Comparison of ENCODE assay signal across 8 cellular contexts in genomic region chr7:155300641-155301452, GRCh38. TPM values are rescaled to one million over a fixed set of nuclear protein-coding genes. Genes with fewer than 3 reads are reported as not detected.
DNase-seq lines count a peak whose midpoint lies in the region; ATAC-seq and TF ChIP-seq lines count a peak whose summit lies in the region.

No MANE protein-coding gene starts in this region.

- CTCF ChIA-PET in CD4-positive, alpha-beta memory T cell (lab: Charles Lee; ENCODE audit: partially characterized antibody) = interaction anchor here (0.9 to 5.3 kb wide), 4 partner anchors 44 to 374 kb away, joined by 3 to 30 read pairs (median 6); no protein-coding TSS in a partner anchor

- no peak overlapping the region for H2AFZ ChIP-seq in OCI-LY3 (ENCODE audit: low read depth, low read length)

- H3K4me2 ChIP-seq in OCI-LY3 (ENCODE audit: low read length) = peak overlapping the region; percentile 85

- H3K4me1 Mint-ChIP-seq in CD4-positive, alpha-beta memory T cell = peaks cover 25 to 46% (median 34%) of the 10 kb centered on the region in 4 donors
- H3K4me1 Mint-ChIP-seq in natural killer cell treated with Interleukin-12 subunit alpha and Interleukin-12 subunit beta and Interleukin-15 and Interleukin-18, amount 100 ng/mL, for 72 hours (ENCODE audit: low read depth in 2 of 2) = peaks cover 39 to 48% of the 10 kb centered on the region in 2 donors

- peak overlapping the region; percentile 93 for H3K9ac ChIP-seq in OCI-LY3 (ENCODE audit: low read length)

- POLR2A ChIA-PET in CD4-positive, alpha-beta memory T cell (lab: Charles Lee; ENCODE audit: partially characterized antibody) = interaction anchor here (1.5 kb wide), 2 partner anchors 44 to 372 kb away, joined by 4 read pairs; no protein-coding TSS in a partner anchor

- no peaks in the 10 kb centered on the region for H3K27me3 ChIP-seq in CD4-positive, alpha-beta memory T cell (ENCODE audit: insufficient read depth, low read length)
- H3K27me3 ChIP-seq in OCI-LY3 (ENCODE audit: low read depth, low read length) = no peaks in the 10 kb centered on the region

- no peaks in the 10 kb centered on the region for H3K27me3 Mint-ChIP-seq in CD4-positive, alpha-beta memory T cell
- H3K27me3 Mint-ChIP-seq in natural killer cell treated with Interleukin-12 subunit alpha and Interleukin-12 subunit beta and Interleukin-15 and Interleukin-18, amount 100 ng/mL, for 72 hours = no peaks in the 10 kb centered on the region

- H3K4me3 ChIP-seq in CD4-positive, alpha-beta memory T cell (ENCODE audit: low read length in 2 of 2) = no peak overlapping the region
- peak overlapping the region; percentile 87 for H3K4me3 ChIP-seq in OCI-LY3 (ENCODE audit: low read length)

- TF ChIP-seq CTCF in OCI-LY3 (IDR thresholded peaks at IDR 0.05; ENCODE audit: low read depth, low read length) = no peak

- no peak for ATAC-seq in natural killer cell treated with Interleukin-12 subunit alpha and Interleukin-12 subunit beta and Interleukin-15 and Interleukin-18, amount 100 ng/mL, for 72 hours
- ATAC-seq in GM21423 (IDR thresholded peaks at IDR 0.05; ENCODE audit: unreplicated experiment) = no peak
- ATAC-seq in GM19035 (IDR thresholded peaks at IDR 0.05; ENCODE audit: unreplicated experiment) = no peak

- peaks cover 90% of the 10 kb centered on the region for H3K79me2 ChIP-seq in OCI-LY3 (ENCODE audit: low read length)

- H3K27ac Mint-ChIP-seq in CD4-positive, alpha-beta memory T cell = peak overlapping the region; percentile 89 to 97 (median 96)
- H3K27ac Mint-ChIP-seq in natural killer cell treated with Interleukin-12 subunit alpha and Interleukin-12 subunit beta and Interleukin-15 and Interleukin-18, amount 100 ng/mL, for 72 hours = peak overlapping the region; percentile 80 to 95

- no peaks in the 10 kb centered on the region for H3K9me3 ChIP-seq in CD4-positive, alpha-beta memory T cell (ENCODE audit: control insufficient read depth in 1 of 2, low read length in 2 of 2)
- no peaks in the 10 kb centered on the region for H3K9me3 ChIP-seq in OCI-LY3 (ENCODE audit: insufficient read depth, low read length)

- H3K9me3 Mint-ChIP-seq in CD4-positive, alpha-beta memory T cell = peaks cover 0 to 3% (median 0%) of the 10 kb centered on the region in 8 donors
- H3K9me3 Mint-ChIP-seq in natural killer cell treated with Interleukin-12 subunit alpha and Interleukin-12 subunit beta and Interleukin-15 and Interleukin-18, amount 100 ng/mL, for 72 hours = no peaks in the 10 kb centered on the region

- intact Hi-C loops in CD4-positive, alpha-beta memory T cell (cut with micrococcal nuclease) = no loop called here
- intact Hi-C loops in posterior vena cava (cut with DNase I) = no loop called here

- H4K20me1 ChIP-seq in OCI-LY3 (ENCODE audit: insufficient read depth, low read length) = peaks cover 66% of the 10 kb centered on the region

- DNase-seq in CD4-positive, alpha-beta memory T cell = peak in 3 of 5 donors; percentile 2 to 49 (median 16)
- no peak for DNase-seq in natural killer cell treated with Interleukin-12 subunit alpha and Interleukin-12 subunit beta and Interleukin-15 and Interleukin-18, amount 100 ng/mL, for 72 hours (ENCODE audit: low spot score)
- no peak for DNase-seq in NCI-H2029 (lab: John Stamatoyannopoulos, UW)
- no peak for DNase-seq in posterior vena cava (ENCODE audit: low spot score)

- peaks cover 37% of the 10 kb centered on the region for H3K36me3 ChIP-seq in CD4-positive, alpha-beta memory T cell (ENCODE audit: insufficient read depth, low read length)
- peaks cover 81% of the 10 kb centered on the region for H3K36me3 ChIP-seq in OCI-LY3 (replicated peaks; ENCODE audit: low read depth, low read length)

- H3K4me1 ChIP-seq in CD4-positive, alpha-beta memory T cell (ENCODE audit: insufficient read depth, low read length) = peaks cover 44% of the 10 kb centered on the region
- peaks cover 38% of the 10 kb centered on the region for H3K4me1 ChIP-seq in OCI-LY3 (ENCODE audit: low read length)

- H3K27ac ChIP-seq in CD4-positive, alpha-beta memory T cell (ENCODE audit: low read depth, low read length) = peak overlapping the region; percentile 87
- H3K27ac ChIP-seq in OCI-LY3 (ENCODE audit: low read length) (peak overlapping the region; percentile 92), cingulate gyrus (ENCODE audit: low read depth, low read length) (peak overlapping the region; percentile 84)

- H3K4me3 Mint-ChIP-seq in CD4-positive, alpha-beta memory T cell = peak overlapping the region; percentile 18 to 73 (median 57)
- peak overlapping the region; percentile 90 for H3K4me3 Mint-ChIP-seq in natural killer cell treated with Interleukin-12 subunit alpha and Interleukin-12 subunit beta and Interleukin-15 and Interleukin-18, amount 100 ng/mL, for 72 hours

- peaks cover 12 to 36% of the 10 kb centered on the region in 2 donors for H3K36me3 Mint-ChIP-seq in CD4-positive, alpha-beta memory T cell
- H3K36me3 Mint-ChIP-seq in natural killer cell treated with Interleukin-12 subunit alpha and Interleukin-12 subunit beta and Interleukin-15 and Interleukin-18, amount 100 ng/mL, for 72 hours = peaks cover 22% of the 10 kb centered on the region

RNA-seq across cellular contexts. Expression of gene INSIG1, which starts 3.2 kb away (rescaled TPM):
- 10 to 100 TPM; 41.8 to 43.0 TPM for total RNA-seq in CD4-positive, alpha-beta memory T cell
- 10 to 100 TPM; 28.1 to 41.7 TPM for polyA plus RNA-seq in CD4-positive, alpha-beta memory T cell
- total RNA-seq in natural killer cell treated with Interleukin-12 subunit alpha and Interleukin-12 subunit beta and Interleukin-15 and Interleukin-18, amount 100 ng/mL, for 72 hours = 100 to 1,000 TPM in 1 of 2 donors, 10 to 100 TPM in 1; 88.1 to 120 TPM
- 10 to 100 TPM; 25.2 to 27.3 TPM for total RNA-seq in posterior vena cava

Comparison
In these comparisons a context has a peak if more than half of its experiments do, and no peak if none do; other contexts are left out.
1. DNase-seq: peak in CD4-positive, alpha-beta memory T cell (3 of 5); none in natural killer cell treated with Interleukin-12 subunit alpha and Interleukin-12 subunit beta and Interleukin-15 and Interleukin-18, amount 100 ng/mL, for 72 hours (single experiment), NCI-H2029 (single experiment) and posterior vena cava (single experiment).
2. Peak in every context shown above with its lines, with median percentiles within 50 percentile points of each other: H3K27ac ChIP-seq.